18 cellular contexts compared by ENCODE assay signal in the genomic region with DNA sequence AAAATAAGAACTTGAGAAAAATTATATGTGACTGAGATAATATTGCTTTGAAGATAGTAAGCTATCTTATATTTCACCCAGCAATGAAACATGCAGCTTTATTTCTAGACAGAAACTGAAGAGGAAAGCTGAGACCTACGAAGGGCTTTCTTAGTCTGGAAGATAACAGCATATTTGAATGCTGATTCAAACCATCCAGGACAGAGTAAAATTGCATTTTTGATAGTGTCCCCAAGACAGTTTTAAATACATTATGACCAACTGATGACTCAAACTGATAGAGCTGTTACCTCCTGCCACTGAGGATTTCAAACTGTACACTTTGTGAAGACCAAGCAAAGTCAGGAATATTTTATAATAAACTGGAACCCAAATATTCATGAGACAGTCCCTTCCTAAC.
DNase-seq lines count a peak whose midpoint lies in the region; FAIRE-seq and TF ChIP-seq lines count a peak whose summit lies in the region.
"Had no signal": no experiment of that assay in that cellular context is flagged by ENCODE, and none has a peak within 500 bp of the region (broad histone marks: within the 10 kb centered on the region; RNA-seq: fewer than 3 reads in every experiment).

No MANE protein-coding gene starts in this region.

- 57% methylated on average over 1 of the region's 1 CpG for WGBS in mesenchymal stem cell

- no peak overlapping the region for H2BK5ac ChIP-seq in mesenchymal stem cell (ENCODE audit: low read depth, low read length, poor library complexity, severe bottlenecking)

- no peak overlapping the region for H3K18ac ChIP-seq in mesenchymal stem cell (ENCODE audit: low read depth in 1 of 2, low read length in 2 of 2)

- H3K36me3 ChIP-seq in mesenchymal stem cell (ENCODE audit: control insufficient read depth in 1 of 2, insufficient read depth in 2 of 2, low read depth in 1 of 2, low read length in 2 of 2): no peaks in the 10 kb centered on the region
- H3K36me3 ChIP-seq in kidney (ENCODE audit: control insufficient read depth in 1 of 2, insufficient read depth in 2 of 2, low read length in 2 of 2): no peaks in the 10 kb centered on the region
- H3K36me3 ChIP-seq: MG63 had no signal

- no peak overlapping the region for H3K4me2 ChIP-seq in mesenchymal stem cell (ENCODE audit: low read length, poor library complexity, severe bottlenecking)

- FAIRE-seq in kidney (lab: Jason Lieb, UNC): no peak
- FAIRE-seq: K562 had no signal

- H3K23ac ChIP-seq in mesenchymal stem cell (ENCODE audit: low read length in 2 of 2): no peak overlapping the region

- no peak for TF ChIP-seq CTCF in kidney (IDR thresholded peaks at IDR 0.05; ENCODE audit: borderline replicate concordance, extremely low read depth, insufficient read depth)

- H3K14ac ChIP-seq in mesenchymal stem cell (ENCODE audit: low read length in 2 of 2): no peak overlapping the region

- H3K4me3 ChIP-seq in mesenchymal stem cell (ENCODE audit: insufficient read depth in 1 of 2, low read depth in 1 of 2, low read length in 2 of 2) (no peak overlapping the region), kidney (ENCODE audit: low read length in 2 of 2) (no peak overlapping the region)
- H3K4me3 ChIP-seq: K562, MG63 had no signal

- H2BK15ac ChIP-seq in mesenchymal stem cell (ENCODE audit: low read depth, poor library complexity, severe bottlenecking): no peak overlapping the region

- no peak overlapping the region for H4K91ac ChIP-seq in mesenchymal stem cell (ENCODE audit: low read length)

- H3K79me1 ChIP-seq in mesenchymal stem cell (replicated peaks; ENCODE audit: low read length, poor library complexity, severe bottlenecking): no peaks in the 10 kb centered on the region

- DNase-seq in ELR (ENCODE audit: low read depth): peak; percentile 57
- DNase-seq in M059J (ENCODE audit: low read depth): peak; percentile 49
- DNase-seq in astrocyte of the hippocampus (ENCODE audit: low read depth, low spot score): peak; percentile 31
- peak; percentile 10 for DNase-seq in mesenchymal stem cell
- DNase-seq in activated CD4-positive, alpha-beta T cell treated with anti-CD3 and anti-CD28 coated beads for 1 hour: no peak
- no peak for DNase-seq in kidney
- DNase-seq in NCI-H748 treated with DMSO at 0.1 percent for 48 hours (lab: John Stamatoyannopoulos, UW): no peak
- DNase-seq in iPS-NIHi11 (ENCODE audit: low spot score): no peak
- DNase-seq: BE2C; CD4-positive, alpha-beta memory T cell; DMS79; H9; MG63; NCI-H1092 treated with DMSO at 0.1 percent for 48 hours; NCI-H187; NCI-H82; RPMI8226 had no signal

- no peak overlapping the region for H3K9ac ChIP-seq in mesenchymal stem cell (ENCODE audit: low read length)
- no peak overlapping the region for H3K9ac ChIP-seq in kidney (ENCODE audit: low read length in 2 of 2)

- intact Hi-C loops in kidney (cut with DNase I): no loop called here

- no peak overlapping the region for H3K4ac ChIP-seq in mesenchymal stem cell (ENCODE audit: low read depth in 1 of 2, low read length in 2 of 2)

- no peaks in the 10 kb centered on the region for H3K27me3 ChIP-seq in mesenchymal stem cell (ENCODE audit: control insufficient read depth in 1 of 2, insufficient read depth in 1 of 2, low read length in 2 of 2)
- H3K27me3 ChIP-seq: BE2C, MG63 had no signal

- H2AFZ ChIP-seq in mesenchymal stem cell (ENCODE audit: low read depth, low read length): no peak overlapping the region

- H4K8ac ChIP-seq in mesenchymal stem cell (ENCODE audit: low read length): no peak overlapping the region

- H3K9me3 ChIP-seq in mesenchymal stem cell (ENCODE audit: control insufficient read depth, low read length) (no peaks in the 10 kb centered on the region), kidney (ENCODE audit: control insufficient read depth in 1 of 2, low read length in 2 of 2) (no peaks in the 10 kb centered on the region)
- H3K9me3 ChIP-seq: BE2C, MG63 had no signal

- H3K4me1 ChIP-seq in mesenchymal stem cell (ENCODE audit: control insufficient read depth, insufficient read depth, low read depth, low read length) (no peaks in the 10 kb centered on the region), kidney (ENCODE audit: control insufficient read depth in 1 of 2, insufficient read depth in 1 of 2, low read depth in 1 of 2, low read length in 2 of 2) (no peaks in the 10 kb centered on the region)
- H3K4me1 ChIP-seq: BE2C had no signal

- H2AK5ac ChIP-seq in mesenchymal stem cell (ENCODE audit: low read length, severe bottlenecking): no peak overlapping the region

- H3K27ac ChIP-seq in mesenchymal stem cell (ENCODE audit: low read length, poor library complexity, severe bottlenecking) (no peak overlapping the region), kidney (ENCODE audit: low read depth in 2 of 2, low read length in 2 of 2) (no peak overlapping the region)

- H2BK120ac ChIP-seq in mesenchymal stem cell (ENCODE audit: low read depth, low read length): no peak overlapping the region

- no peak overlapping the region for H2BK12ac ChIP-seq in mesenchymal stem cell (ENCODE audit: low read length in 2 of 2)

Comparison
In these comparisons a context has a peak if more than half of its experiments do, and no peak if none do; other contexts are left out.
1. DNase-seq: peak in ELR (single experiment), M059J (single experiment), astrocyte of the hippocampus (single experiment) and mesenchymal stem cell (single experiment); none in activated CD4-positive, alpha-beta T cell treated with anti-CD3 and anti-CD28 coated beads for 1 hour (single experiment), kidney (single experiment), NCI-H748 treated with DMSO at 0.1 percent for 48 hours (single experiment) and iPS-NIHi11 (single experiment).